30 cellular contexts compared by ENCODE assay signal in genomic region chr11:134246678-134247077, GRCh38. TPM values are rescaled to one million over a fixed set of nuclear protein-coding genes. Genes with fewer than 3 reads are reported as not detected.
DNase-seq lines count a peak whose midpoint lies in the region; ATAC-seq, FAIRE-seq and TF ChIP-seq lines count a peak whose summit lies in the region.
"Had no signal": no experiment of that assay in that cellular context is flagged by ENCODE, and none has a peak within 500 bp of the region (broad histone marks: within the 10 kb centered on the region; RNA-seq: fewer than 3 reads in every experiment).

No MANE protein-coding gene starts in this region.

- intact Hi-C loops in HepG2 (cut with micrococcal nuclease; ENCODE audit: unreplicated experiment): no loop called here
- intact Hi-C loops in right lobe of liver (cut with DNase I): no loop called here

- no peak overlapping the region for H3K9ac ChIP-seq in HepG2 (ENCODE audit: insufficient read depth, low read depth, low read length)
- H3K9ac ChIP-seq: BLaER1 treated with 17β-estradiol and CSF1 and Interleukin-3, amounts not matched to agents 10 nM and 100 nM had no signal

- H4K20me1 ChIP-seq in HepG2 (ENCODE audit: insufficient read depth, low read length): no peaks in the 10 kb centered on the region

- no peak overlapping the region for H3K4me3 Mint-ChIP-seq in activated T-cell treated with anti-CD3 and anti-CD28 coated beads, Interleukin-2, amount 50 U/mL, for 72 hours
- no peak overlapping the region for H3K4me3 Mint-ChIP-seq in chondrocyte (ENCODE audit: unreplicated experiment)
- H3K4me3 Mint-ChIP-seq in stimulated activated effector memory CD8-positive, alpha-beta T cell treated with anti-CD3 and anti-CD28 coated beads, Interleukin-12 subunit alpha, Interleukin-12 subunit beta, amount 100 ng/mL, for 72 hours: no peak overlapping the region
- H3K4me3 Mint-ChIP-seq: CD4-positive, alpha-beta T cell had no signal

- H3K4me2 ChIP-seq in HepG2 (ENCODE audit: low read depth, low read length): no peak overlapping the region
- H3K4me2 ChIP-seq: A549; BLaER1 treated with 17β-estradiol and CSF1 and Interleukin-3, amounts not matched to agents 10 nM and 100 nM had no signal

- H3K36me3 Mint-ChIP-seq in activated T-cell treated with anti-CD3 and anti-CD28 coated beads, Interleukin-2, amount 50 U/mL, for 72 hours (ENCODE audit: insufficient read depth in 2 of 2): peaks cover 7 to 17% of the 10 kb centered on the region in 2 donors
- H3K36me3 Mint-ChIP-seq in chondrocyte (ENCODE audit: low read depth): peaks cover 19% of the 10 kb centered on the region
- peaks cover 82% of the 10 kb centered on the region for H3K36me3 Mint-ChIP-seq in stimulated activated effector memory CD8-positive, alpha-beta T cell treated with anti-CD3 and anti-CD28 coated beads, Interleukin-12 subunit alpha, Interleukin-12 subunit beta, amount 100 ng/mL, for 72 hours

- TF ChIP-seq EP300 in HepG2 (IDR thresholded peaks at IDR 0.05; ENCODE audit: low read depth in 2 of 2, low read length in 2 of 2) (no peak), HepG2 (CRISPR knock-in tag; IDR thresholded peaks at IDR 0.05; ENCODE audit: borderline replicate concordance) (no peak)

- DNase-seq in activated T-cell treated with anti-CD3 and anti-CD28 coated beads, Interleukin-2, amount 50 U/mL, for 72 hours: no peak
- DNase-seq in activated T-cell treated with anti-CD3 and anti-CD28 coated beads, Interleukin-2, amount 50 U/mL, for 48 hours: no peak
- DNase-seq in HepG2 (ENCODE audit: low spot score) (no peak), right lobe of liver (no peak), chondrocyte (ENCODE audit: low spot score) (no peak)
- DNase-seq in stimulated activated effector memory CD8-positive, alpha-beta T cell treated with anti-CD3 and anti-CD28 coated beads, Interleukin-12 subunit alpha, Interleukin-12 subunit beta, amount 100 ng/mL, for 72 hours (ENCODE audit: low spot score in 2 of 2): no peak
- DNase-seq: AML-193; Caco-2; CD4-positive, alpha-beta T cell; DMS79; EL; GDM1; NCI-H1092; NCI-H1417 treated with DMSO at 0.1 percent for 48 hours; NCI-H1694 treated with DMSO at 0.1 percent for 48 hours; NCI-H2081 treated with DMSO at 0.1 percent for 48 hours; NCI-H2171; NCI-H226; NCI-H510A; NCI-H69; SHP77 had no signal

- no peaks in the 10 kb centered on the region for H3K27me3 ChIP-seq in HepG2 (ENCODE audit: control insufficient read depth in 1 of 2, insufficient read depth in 2 of 2, low read length in 2 of 2)
- H3K27me3 ChIP-seq in right lobe of liver: no peaks in the 10 kb centered on the region

- no peak for FAIRE-seq in HepG2 (lab: Jason Lieb, UNC)
- FAIRE-seq: A549, GM12878, H54 had no signal

- no peak for TF ChIP-seq RAD21 in HepG2 (CRISPR knock-in tag; IDR thresholded peaks at IDR 0.05)

- BruUV-seq in HepG2 (replicated peaks; lab: Mats Ljungman, UMichigan): no TSS peak

- no peak overlapping the region for H3K27ac ChIP-seq in HepG2 (ENCODE audit: extremely low read length, insufficient read depth, low read length)
- H3K27ac ChIP-seq in right lobe of liver: no peak overlapping the region
- H3K27ac ChIP-seq: A549; BLaER1 treated with 17β-estradiol and CSF1 and Interleukin-3, amounts not matched to agents 10 nM and 100 nM; HL-60; RWPE1 had no signal

- H3K4me1 ChIP-seq in HepG2 (ENCODE audit: insufficient read depth, low read length): peaks cover 3% of the 10 kb centered on the region
- peaks cover 0 to 19% (median 10%) of the 10 kb centered on the region in 4 donors for H3K4me1 ChIP-seq in right lobe of liver
- H3K4me1 ChIP-seq: A549, Caco-2 had no signal

- no peak overlapping the region for H3K4me3 ChIP-seq in HepG2 (replicated peaks in 1 of 3; ENCODE audit: insufficient read depth in 1 of 3, low read depth in 2 of 3, low read length in 3 of 3)
- no peak overlapping the region for H3K4me3 ChIP-seq in right lobe of liver
- H3K4me3 ChIP-seq: A549; BLaER1 treated with 17β-estradiol and CSF1 and Interleukin-3, amounts not matched to agents 10 nM and 100 nM; GM12878 had no signal

- no peak for ATAC-seq in activated T-cell treated with anti-CD3 and anti-CD28 coated beads, Interleukin-2, amount 50 U/mL, for 72 hours (replicated peaks in 1 of 2)
- ATAC-seq in HepG2: no peak
- no peak for ATAC-seq in right lobe of liver
- ATAC-seq in stimulated activated effector memory CD8-positive, alpha-beta T cell treated with anti-CD3 and anti-CD28 coated beads, Interleukin-12 subunit alpha, Interleukin-12 subunit beta, amount 100 ng/mL, for 72 hours: no peak
- no peak for ATAC-seq in GM21360 (IDR thresholded peaks at IDR 0.05; ENCODE audit: unreplicated experiment)
- no peak for ATAC-seq in GM21723 (IDR thresholded peaks at IDR 0.05; ENCODE audit: unreplicated experiment)
- ATAC-seq: A549, GM12878, Panc1 had no signal

- H2AFZ ChIP-seq in HepG2 (ENCODE audit: low read length): no peak overlapping the region

- no peak for TF ChIP-seq POLR2A in HepG2 (IDR thresholded peaks at IDR 0.05; ENCODE audit: insufficient read depth in 1 of 2, low read depth in 2 of 2, low read length in 2 of 2)
- no peak for TF ChIP-seq POLR2A in right lobe of liver (IDR thresholded peaks at IDR 0.05)

- CTCF ChIA-PET in HepG2 (lab: Yijun Ruan, JAX; ENCODE audit: low intra/inter-chr PET ratio, low total read pairs): no interaction called here

- in situ Hi-C loops in HepG2 (cut with HindIII; ENCODE audit: extremely low pct_ligation_motif_present, low pct_unique_long_range_greater_than_20kb): no loop called here

- H3K27ac Mint-ChIP-seq in activated T-cell treated with anti-CD3 and anti-CD28 coated beads, Interleukin-2, amount 50 U/mL, for 72 hours: peak overlapping the region; percentile 49
- peak overlapping the region; percentile 49 for H3K27ac Mint-ChIP-seq in chondrocyte (ENCODE audit: unreplicated experiment)
- peak overlapping the region; percentile 35 for H3K27ac Mint-ChIP-seq in stimulated activated effector memory CD8-positive, alpha-beta T cell treated with anti-CD3 and anti-CD28 coated beads, Interleukin-12 subunit alpha, Interleukin-12 subunit beta, amount 100 ng/mL, for 72 hours
- H3K27ac Mint-ChIP-seq: CD4-positive, alpha-beta T cell had no signal

- no peak for TF ChIP-seq CTCF in HepG2 (CRISPR knock-in tag; IDR thresholded peaks at IDR 0.05)
- TF ChIP-seq CTCF in right lobe of liver (IDR thresholded peaks at IDR 0.05): no peak
- no peak for TF ChIP-seq CTCF in chondrocyte (IDR thresholded peaks at IDR 0.05)

- no peaks in the 10 kb centered on the region for H3K27me3 Mint-ChIP-seq in activated T-cell treated with anti-CD3 and anti-CD28 coated beads, Interleukin-2, amount 50 U/mL, for 72 hours (ENCODE audit: low read depth)
- H3K27me3 Mint-ChIP-seq in chondrocyte (ENCODE audit: low read depth): no peaks in the 10 kb centered on the region
- H3K27me3 Mint-ChIP-seq: CD4-positive, alpha-beta T cell had no signal

- H3K36me3 ChIP-seq in HepG2 (replicated peaks in 1 of 2; ENCODE audit: control insufficient read depth in 1 of 2, insufficient read depth in 2 of 2, low read length in 2 of 2) (peaks cover 11 to 55% of the 10 kb centered on the region in 2 experiments), right lobe of liver (peaks cover 0 to 77% (median 16%) of the 10 kb centered on the region in 4 donors)

- H3K9me3 Mint-ChIP-seq in activated T-cell treated with anti-CD3 and anti-CD28 coated beads, Interleukin-2, amount 50 U/mL, for 72 hours: no peaks in the 10 kb centered on the region
- H3K9me3 Mint-ChIP-seq in chondrocyte (ENCODE audit: low read depth): no peaks in the 10 kb centered on the region
- no peaks in the 10 kb centered on the region for H3K9me3 Mint-ChIP-seq in stimulated activated effector memory CD8-positive, alpha-beta T cell treated with anti-CD3 and anti-CD28 coated beads, Interleukin-12 subunit alpha, Interleukin-12 subunit beta, amount 100 ng/mL, for 72 hours
- H3K9me3 Mint-ChIP-seq: CD4-positive, alpha-beta T cell had no signal

- POLR2A ChIA-PET in HepG2 (lab: Yijun Ruan, JAX): no interaction called here

- H3K79me2 ChIP-seq in HepG2 (ENCODE audit: insufficient read depth, low read length): peaks cover under 1% of the 10 kb centered on the region

- H3K9me3 ChIP-seq in HepG2 (ENCODE audit: low read length): no peaks in the 10 kb centered on the region
- no peaks in the 10 kb centered on the region for H3K9me3 ChIP-seq in right lobe of liver
- H3K9me3 ChIP-seq: A549; BLaER1 treated with 17β-estradiol and CSF1 and Interleukin-3, amounts not matched to agents 10 nM and 100 nM; Caco-2 had no signal

- H3K4me1 Mint-ChIP-seq in activated T-cell treated with anti-CD3 and anti-CD28 coated beads, Interleukin-2, amount 50 U/mL, for 72 hours (ENCODE audit: low read depth): peaks cover 24% of the 10 kb centered on the region
- peaks cover under 1% of the 10 kb centered on the region for H3K4me1 Mint-ChIP-seq in chondrocyte (ENCODE audit: low read depth)
- H3K4me1 Mint-ChIP-seq in stimulated activated effector memory CD8-positive, alpha-beta T cell treated with anti-CD3 and anti-CD28 coated beads, Interleukin-12 subunit alpha, Interleukin-12 subunit beta, amount 100 ng/mL, for 72 hours: peaks cover 21% of the 10 kb centered on the region

- WGBS in HepG2 (ENCODE audit: low lambda C conversion rate): 95% methylated on average over 4 of the region's 4 CpGs
- WGBS in right lobe of liver (ENCODE audit: insufficient coverage, low coverage, low lambda C conversion rate, missing lambda C conversion rate): 89% methylated on average over 4 of the region's 4 CpGs

RNA-seq across cellular contexts. Expression of gene THYN1, which starts 6.5 kb away (rescaled TPM):
- 10 to 100 TPM; 70.4 to 89.0 TPM for total RNA-seq in activated T-cell treated with anti-CD3 and anti-CD28 coated beads, Interleukin-2, amount 50 U/mL, for 72 hours
- total RNA-seq in HepG2 (2016; rRNA removed; fragmentation: Illumina TruSeq; extraction: Trizol) (87.6 and 124 TPM in 2 replicates), right lobe of liver (10 to 100 TPM; 11.7 to 39.2 (median 20.6) TPM), chondrocyte (25.4 to 27.8 TPM (median 25.5 TPM) in 3 replicates)
- 27.7 and 28.2 TPM in 2 replicates for total RNA-seq in HepG2 (2016; cell fraction: cytosol; rRNA removed; fragmentation: Illumina TruSeq; extraction: Trizol; ENCODE audit: low read depth)
- 85.6 and 131 TPM in 2 replicates for total RNA-seq in HepG2 (2016; cell fraction: insoluble cytoplasmic fraction; rRNA removed; fragmentation: Illumina TruSeq; extraction: Trizol)
- total RNA-seq in HepG2 (2016; cell fraction: membrane; rRNA removed; fragmentation: Illumina TruSeq; extraction: Trizol): 30.8 and 33.6 TPM in 2 replicates
- 36.1 and 37.9 TPM in 2 replicates for total RNA-seq in HepG2 (2016; cell fraction: nucleus; rRNA removed; fragmentation: Illumina TruSeq; extraction: Trizol)
- polyA plus RNA-seq in HepG2 (2011; rRNA removed): 36.1 and 42.9 TPM in 2 replicates
- polyA plus RNA-seq in HepG2 (2011; cell fraction: cytosol; rRNA removed): 26.4 and 34.6 TPM in 2 replicates
- 36.2 and 44.1 TPM in 2 replicates for polyA plus RNA-seq in HepG2 (2011; cell fraction: nucleus; rRNA removed)
- 37.8 and 41.8 TPM in 2 replicates for polyA plus RNA-seq in HepG2 (2012)
- polyA plus RNA-seq in HepG2 (2016; cell fraction: cytosol; fragmentation: Illumina TruSeq; extraction: Trizol; ENCODE audit: low read depth): 16.9 and 21.6 TPM in 2 replicates
- polyA plus RNA-seq in HepG2 (2016; cell fraction: insoluble cytoplasmic fraction; fragmentation: Illumina TruSeq; extraction: Trizol; ENCODE audit: low read depth): 112 and 113 TPM in 2 replicates
- 19.0 and 24.5 TPM in 2 replicates for polyA plus RNA-seq in HepG2 (2016; cell fraction: membrane; fragmentation: Illumina TruSeq; extraction: Trizol; ENCODE audit: low read depth)
- 55.9 and 59.2 TPM in 2 replicates for polyA plus RNA-seq in HepG2 (2016; cell fraction: nucleus; fragmentation: Illumina TruSeq; extraction: Trizol; ENCODE audit: insufficient read depth, low read depth)
- 13.8 and 26.1 TPM in 2 replicates for polyA minus RNA-seq in HepG2 (2011; rRNA and poly(A)+ RNA removed; ENCODE audit: low replicate concordance)
- polyA minus RNA-seq in HepG2 (2011; cell fraction: cytosol; rRNA and poly(A)+ RNA removed): 20.0 and 22.4 TPM in 2 replicates
- polyA minus RNA-seq in HepG2 (2011; cell fraction: nucleus; rRNA and poly(A)+ RNA removed): 13.6 and 18.3 TPM in 2 replicates

RNA-seq across cellular contexts. Expression of gene ACAD8, which starts 6.7 kb away (rescaled TPM):
- 10 to 100 TPM; 21.6 to 24.0 TPM for total RNA-seq in activated T-cell treated with anti-CD3 and anti-CD28 coated beads, Interleukin-2, amount 50 U/mL, for 72 hours
- total RNA-seq in HepG2 (2016; rRNA removed; fragmentation: Illumina TruSeq; extraction: Trizol) (16.1 and 20.3 TPM in 2 replicates), right lobe of liver (10 to 100 TPM; 19.1 to 28.3 (median 24.4) TPM), chondrocyte (14.9 to 21.1 TPM (median 17.0 TPM) in 3 replicates)
- 3.4 and 4.1 TPM in 2 replicates for total RNA-seq in HepG2 (2016; cell fraction: cytosol; rRNA removed; fragmentation: Illumina TruSeq; extraction: Trizol; ENCODE audit: low read depth)
- 17.3 and 20.9 TPM in 2 replicates for total RNA-seq in HepG2 (2016; cell fraction: insoluble cytoplasmic fraction; rRNA removed; fragmentation: Illumina TruSeq; extraction: Trizol)
- 6.2 and 6.5 TPM in 2 replicates for total RNA-seq in HepG2 (2016; cell fraction: membrane; rRNA removed; fragmentation: Illumina TruSeq; extraction: Trizol)
- total RNA-seq in HepG2 (2016; cell fraction: nucleus; rRNA removed; fragmentation: Illumina TruSeq; extraction: Trizol): 26.6 and 27.7 TPM in 2 replicates
- 13.5 and 15.0 TPM in 2 replicates for polyA plus RNA-seq in HepG2 (2011; rRNA removed)
- polyA plus RNA-seq in HepG2 (2011; cell fraction: cytosol; rRNA removed): 7.3 and 8.8 TPM in 2 replicates
- 60.4 and 65.1 TPM in 2 replicates for polyA plus RNA-seq in HepG2 (2011; cell fraction: nucleus; rRNA removed)
- polyA plus RNA-seq in HepG2 (2012): 9.7 and 10.7 TPM in 2 replicates
- 1.4 and 1.9 TPM in 2 replicates for polyA plus RNA-seq in HepG2 (2016; cell fraction: cytosol; fragmentation: Illumina TruSeq; extraction: Trizol; ENCODE audit: low read depth)
- 13.8 and 14.4 TPM in 2 replicates for polyA plus RNA-seq in HepG2 (2016; cell fraction: insoluble cytoplasmic fraction; fragmentation: Illumina TruSeq; extraction: Trizol; ENCODE audit: low read depth)
- polyA plus RNA-seq in HepG2 (2016; cell fraction: membrane; fragmentation: Illumina TruSeq; extraction: Trizol; ENCODE audit: low read depth): 3.5 and 4.0 TPM in 2 replicates
- 54.0 and 56.7 TPM in 2 replicates for polyA plus RNA-seq in HepG2 (2016; cell fraction: nucleus; fragmentation: Illumina TruSeq; extraction: Trizol; ENCODE audit: insufficient read depth, low read depth)
- polyA minus RNA-seq in HepG2 (2011; rRNA and poly(A)+ RNA removed; ENCODE audit: low replicate concordance): 6.4 and 13.2 TPM in 2 replicates
- 4.3 and 4.6 TPM in 2 replicates for polyA minus RNA-seq in HepG2 (2011; cell fraction: cytosol; rRNA and poly(A)+ RNA removed)
- polyA minus RNA-seq in HepG2 (2011; cell fraction: nucleus; rRNA and poly(A)+ RNA removed): 30.1 and 33.6 TPM in 2 replicates

RNA-seq across cellular contexts. Expression of gene VPS26B, which starts 22.2 kb away (rescaled TPM):
- total RNA-seq in activated T-cell treated with anti-CD3 and anti-CD28 coated beads, Interleukin-2, amount 50 U/mL, for 72 hours: 10 to 100 TPM; 42.6 to 48.7 TPM
- total RNA-seq in HepG2 (2016; rRNA removed; fragmentation: Illumina TruSeq; extraction: Trizol) (20.2 and 20.4 TPM in 2 replicates), right lobe of liver (10 to 100 TPM; 22.6 to 33.7 (median 30.0) TPM), chondrocyte (49.1 to 54.5 TPM (median 50.4 TPM) in 3 replicates)
- total RNA-seq in HepG2 (2016; cell fraction: cytosol; rRNA removed; fragmentation: Illumina TruSeq; extraction: Trizol; ENCODE audit: low read depth): 9.3 and 11.8 TPM in 2 replicates
- total RNA-seq in HepG2 (2016; cell fraction: insoluble cytoplasmic fraction; rRNA removed; fragmentation: Illumina TruSeq; extraction: Trizol): 16.6 and 21.1 TPM in 2 replicates
- 20.7 and 24.3 TPM in 2 replicates for total RNA-seq in HepG2 (2016; cell fraction: membrane; rRNA removed; fragmentation: Illumina TruSeq; extraction: Trizol)
- 18.0 and 24.8 TPM in 2 replicates for total RNA-seq in HepG2 (2016; cell fraction: nucleus; rRNA removed; fragmentation: Illumina TruSeq; extraction: Trizol)
- 23.2 and 23.6 TPM in 2 replicates for polyA plus RNA-seq in HepG2 (2011; rRNA removed)
- 18.6 and 19.4 TPM in 2 replicates for polyA plus RNA-seq in HepG2 (2011; cell fraction: cytosol; rRNA removed)
- 49.5 and 51.9 TPM in 2 replicates for polyA plus RNA-seq in HepG2 (2011; cell fraction: nucleus; rRNA removed)
- polyA plus RNA-seq in HepG2 (2012): 16.9 and 18.9 TPM in 2 replicates
- polyA plus RNA-seq in HepG2 (2016; cell fraction: cytosol; fragmentation: Illumina TruSeq; extraction: Trizol; ENCODE audit: low read depth): 13.9 and 19.4 TPM in 2 replicates
- polyA plus RNA-seq in HepG2 (2016; cell fraction: insoluble cytoplasmic fraction; fragmentation: Illumina TruSeq; extraction: Trizol; ENCODE audit: low read depth): 23.1 and 26.7 TPM in 2 replicates
- 21.1 and 25.1 TPM in 2 replicates for polyA plus RNA-seq in HepG2 (2016; cell fraction: membrane; fragmentation: Illumina TruSeq; extraction: Trizol; ENCODE audit: low read depth)
- 41.4 and 44.5 TPM in 2 replicates for polyA plus RNA-seq in HepG2 (2016; cell fraction: nucleus; fragmentation: Illumina TruSeq; extraction: Trizol; ENCODE audit: insufficient read depth, low read depth)
- polyA minus RNA-seq in HepG2 (2011; rRNA and poly(A)+ RNA removed; ENCODE audit: low replicate concordance): 31.0 and 49.4 TPM in 2 replicates
- polyA minus RNA-seq in HepG2 (2011; cell fraction: cytosol; rRNA and poly(A)+ RNA removed): 13.7 and 15.0 TPM in 2 replicates
- polyA minus RNA-seq in HepG2 (2011; cell fraction: nucleus; rRNA and poly(A)+ RNA removed): 28.1 and 32.8 TPM in 2 replicates

RNA-seq across cellular contexts. Expression of gene NCAPD3, which starts 22.9 kb away (rescaled TPM):
- total RNA-seq in activated T-cell treated with anti-CD3 and anti-CD28 coated beads, Interleukin-2, amount 50 U/mL, for 72 hours: 10 to 100 TPM; 65.8 to 75.6 TPM
- total RNA-seq in HepG2 (2016; rRNA removed; fragmentation: Illumina TruSeq; extraction: Trizol) (25.6 and 33.3 TPM in 2 replicates), right lobe of liver (10 to 100 TPM; 11.9 to 21.8 (median 15.5) TPM), chondrocyte (13.2 to 24.3 TPM (median 17.0 TPM) in 3 replicates)
- 5.6 and 7.4 TPM in 2 replicates for total RNA-seq in HepG2 (2016; cell fraction: cytosol; rRNA removed; fragmentation: Illumina TruSeq; extraction: Trizol; ENCODE audit: low read depth)
- total RNA-seq in HepG2 (2016; cell fraction: insoluble cytoplasmic fraction; rRNA removed; fragmentation: Illumina TruSeq; extraction: Trizol): 25.5 and 31.4 TPM in 2 replicates
- 9.0 and 10.1 TPM in 2 replicates for total RNA-seq in HepG2 (2016; cell fraction: membrane; rRNA removed; fragmentation: Illumina TruSeq; extraction: Trizol)
- total RNA-seq in HepG2 (2016; cell fraction: nucleus; rRNA removed; fragmentation: Illumina TruSeq; extraction: Trizol): 44.8 and 48.3 TPM in 2 replicates
- 18.0 and 20.7 TPM in 2 replicates for polyA plus RNA-seq in HepG2 (2011; rRNA removed)
- polyA plus RNA-seq in HepG2 (2011; cell fraction: cytosol; rRNA removed): 11.8 and 14.9 TPM in 2 replicates
- polyA plus RNA-seq in HepG2 (2011; cell fraction: nucleus; rRNA removed): 38.8 and 47.9 TPM in 2 replicates
- polyA plus RNA-seq in HepG2 (2012): 15.5 and 18.8 TPM in 2 replicates
- 4.1 and 6.4 TPM in 2 replicates for polyA plus RNA-seq in HepG2 (2016; cell fraction: cytosol; fragmentation: Illumina TruSeq; extraction: Trizol; ENCODE audit: low read depth)
- 23.1 and 26.0 TPM in 2 replicates for polyA plus RNA-seq in HepG2 (2016; cell fraction: insoluble cytoplasmic fraction; fragmentation: Illumina TruSeq; extraction: Trizol; ENCODE audit: low read depth)
- 6.2 and 7.0 TPM in 2 replicates for polyA plus RNA-seq in HepG2 (2016; cell fraction: membrane; fragmentation: Illumina TruSeq; extraction: Trizol; ENCODE audit: low read depth)
- polyA plus RNA-seq in HepG2 (2016; cell fraction: nucleus; fragmentation: Illumina TruSeq; extraction: Trizol; ENCODE audit: insufficient read depth, low read depth): 56.6 and 58.9 TPM in 2 replicates
- 61.3 and 145 TPM in 2 replicates for polyA minus RNA-seq in HepG2 (2011; rRNA and poly(A)+ RNA removed; ENCODE audit: low replicate concordance)
- 10.8 and 18.3 TPM in 2 replicates for polyA minus RNA-seq in HepG2 (2011; cell fraction: cytosol; rRNA and poly(A)+ RNA removed)
- polyA minus RNA-seq in HepG2 (2011; cell fraction: nucleus; rRNA and poly(A)+ RNA removed): 50.2 and 62.6 TPM in 2 replicates

RNA-seq across cellular contexts. Expression of gene GLB1L3, which starts 29.5 kb away (rescaled TPM):
- total RNA-seq in activated T-cell treated with anti-CD3 and anti-CD28 coated beads, Interleukin-2, amount 50 U/mL, for 72 hours: 10 to 100 TPM; 13.0 to 13.6 TPM
- total RNA-seq in HepG2 (2016; rRNA removed; fragmentation: Illumina TruSeq; extraction: Trizol) (not detected in 2 replicates), right lobe of liver (not detected), chondrocyte (not detected in 3 replicates)
- total RNA-seq in HepG2 (2016; cell fraction: cytosol; rRNA removed; fragmentation: Illumina TruSeq; extraction: Trizol; ENCODE audit: low read depth): not detected in 2 replicates
- total RNA-seq in HepG2 (2016; cell fraction: insoluble cytoplasmic fraction; rRNA removed; fragmentation: Illumina TruSeq; extraction: Trizol): not detected in 2 replicates
- total RNA-seq in HepG2 (2016; cell fraction: membrane; rRNA removed; fragmentation: Illumina TruSeq; extraction: Trizol): not detected in 2 replicates
- total RNA-seq in HepG2 (2016; cell fraction: nucleus; rRNA removed; fragmentation: Illumina TruSeq; extraction: Trizol): not detected in 2 replicates
- not detected in 2 replicates for polyA plus RNA-seq in HepG2 (2011; rRNA removed)
- polyA plus RNA-seq in HepG2 (2011; cell fraction: cytosol; rRNA removed): not detected in 2 replicates
- polyA plus RNA-seq in HepG2 (2011; cell fraction: nucleus; rRNA removed): not detected in 2 replicates
- not detected in 2 replicates for polyA plus RNA-seq in HepG2 (2012)
- polyA plus RNA-seq in HepG2 (2016; cell fraction: cytosol; fragmentation: Illumina TruSeq; extraction: Trizol; ENCODE audit: low read depth): not detected in 2 replicates
- not detected in 2 replicates for polyA plus RNA-seq in HepG2 (2016; cell fraction: insoluble cytoplasmic fraction; fragmentation: Illumina TruSeq; extraction: Trizol; ENCODE audit: low read depth)
- not detected in 2 replicates for polyA plus RNA-seq in HepG2 (2016; cell fraction: membrane; fragmentation: Illumina TruSeq; extraction: Trizol; ENCODE audit: low read depth)
- not detected in 2 replicates for polyA plus RNA-seq in HepG2 (2016; cell fraction: nucleus; fragmentation: Illumina TruSeq; extraction: Trizol; ENCODE audit: insufficient read depth, low read depth)
- not detected in 2 replicates for polyA minus RNA-seq in HepG2 (2011; rRNA and poly(A)+ RNA removed; ENCODE audit: low replicate concordance)
- polyA minus RNA-seq in HepG2 (2011; cell fraction: cytosol; rRNA and poly(A)+ RNA removed): not detected in 2 replicates
- polyA minus RNA-seq in HepG2 (2011; cell fraction: nucleus; rRNA and poly(A)+ RNA removed): not detected in 2 replicates
- total RNA-seq: Caco-2 had no signal
- polyA plus RNA-seq: A549 had no signal
